In genomic region chr11:19432370-19433163, GRCh38 we compare ENCODE assay signal across 10 cellular contexts.
DNase-seq lines count a peak whose midpoint lies in the region; ATAC-seq lines count a peak whose summit lies in the region.
"Had no signal": no experiment of that assay in that cellular context is flagged by ENCODE, and none has a peak within 500 bp of the region (broad histone marks: within the 10 kb centered on the region; RNA-seq: fewer than 3 reads in every experiment).

No MANE protein-coding gene starts in this region.

- no peaks in the 10 kb centered on the region for H3K36me3 ChIP-seq in adipocyte (ENCODE audit: control insufficient read depth, insufficient read depth, low read length, severe bottlenecking)

- intact Hi-C loops in right cardiac atrium (cut with DNase I): no loop called here
- intact Hi-C loops in left ventricle myocardium superior (cut with micrococcal nuclease): no loop called here

- peak overlapping the region; percentile 50 for H3K27ac Mint-ChIP-seq in stimulated activated memory B cell treated with anti-CD40 and anti-IgM and Interleukin-4, amounts not matched to agents 10 μg/mL and 1 μg/mL and 100 μg/mL, for 72 hours
- H3K27ac Mint-ChIP-seq: activated naive CD4-positive, alpha-beta T cell treated with anti-CD3 and anti-CD28 coated beads, Interleukin-2, amount 50 U/mL, for 24 hours had no signal

- 44% methylated on average over 3 of the region's 3 CpGs for WGBS in right cardiac atrium

- peaks cover 48% of the 10 kb centered on the region for H3K4me1 Mint-ChIP-seq in stimulated activated memory B cell treated with anti-CD40 and anti-IgM and Interleukin-4, amounts not matched to agents 10 μg/mL and 1 μg/mL and 100 μg/mL, for 72 hours
- H3K4me1 Mint-ChIP-seq: activated naive CD4-positive, alpha-beta T cell treated with anti-CD3 and anti-CD28 coated beads, Interleukin-2, amount 50 U/mL, for 24 hours had no signal

- no peaks in the 10 kb centered on the region for H3K9me3 ChIP-seq in right cardiac atrium (ENCODE audit: control insufficient read depth, low read length)
- H3K9me3 ChIP-seq in adipocyte (ENCODE audit: control insufficient read depth, low read length): no peaks in the 10 kb centered on the region

- H3K9ac ChIP-seq in adipocyte (ENCODE audit: low read length): peak overlapping the region; percentile 75

- H3K4me3 ChIP-seq in right cardiac atrium (ENCODE audit: low read length): no peak overlapping the region
- peak overlapping the region; percentile 47 for H3K4me3 ChIP-seq in adipocyte (ENCODE audit: low read length)

- DNase-seq in right cardiac atrium (no peak), left ventricle myocardium superior (no peak), adipocyte (ENCODE audit: low read depth) (peak; percentile 4), NCI-H510A (lab: John Stamatoyannopoulos, UW) (no peak), NCI-H82 treated with DMSO at 0.1 percent for 48 hours (lab: John Stamatoyannopoulos, UW; ENCODE audit: unreplicated experiment) (no peak), globus pallidus (ENCODE audit: low spot score) (no peak)
- DNase-seq: DND-41 had no signal

- ATAC-seq in right cardiac atrium (peak; percentile 62 to 66), left ventricle myocardium superior (no peak), HG03045 (IDR thresholded peaks at IDR 0.05; ENCODE audit: unreplicated experiment) (peak; percentile 72)
- peak; percentile 69 for ATAC-seq in stimulated activated memory B cell treated with anti-CD40 and anti-IgM and Interleukin-4, amounts not matched to agents 10 μg/mL and 1 μg/mL and 100 μg/mL, for 72 hours

- peaks cover 2% of the 10 kb centered on the region for H3K4me1 ChIP-seq in right cardiac atrium (ENCODE audit: control insufficient read depth, insufficient read depth, low read length)
- peaks cover 53% of the 10 kb centered on the region for H3K4me1 ChIP-seq in adipocyte (ENCODE audit: control insufficient read depth, insufficient read depth, low read length)

- H3K27me3 ChIP-seq in right cardiac atrium (ENCODE audit: control insufficient read depth, insufficient read depth) (no peaks in the 10 kb centered on the region), adipocyte (replicated peaks; ENCODE audit: control insufficient read depth, insufficient read depth, low read length) (no peaks in the 10 kb centered on the region)

- no peak overlapping the region for H3K27ac ChIP-seq in right cardiac atrium (ENCODE audit: low read length)

- H3K4me3 Mint-ChIP-seq in stimulated activated memory B cell treated with anti-CD40 and anti-IgM and Interleukin-4, amounts not matched to agents 10 μg/mL and 1 μg/mL and 100 μg/mL, for 72 hours: peak overlapping the region; percentile 27
- H3K4me3 Mint-ChIP-seq: activated naive CD4-positive, alpha-beta T cell treated with anti-CD3 and anti-CD28 coated beads, Interleukin-2, amount 50 U/mL, for 24 hours had no signal

- no peaks in the 10 kb centered on the region for H3K27me3 Mint-ChIP-seq in stimulated activated memory B cell treated with anti-CD40 and anti-IgM and Interleukin-4, amounts not matched to agents 10 μg/mL and 1 μg/mL and 100 μg/mL, for 72 hours

- H3K36me3 Mint-ChIP-seq in stimulated activated memory B cell treated with anti-CD40 and anti-IgM and Interleukin-4, amounts not matched to agents 10 μg/mL and 1 μg/mL and 100 μg/mL, for 72 hours: no peaks in the 10 kb centered on the region
- H3K36me3 Mint-ChIP-seq: activated naive CD4-positive, alpha-beta T cell treated with anti-CD3 and anti-CD28 coated beads, Interleukin-2, amount 50 U/mL, for 24 hours had no signal

- H3K9me3 Mint-ChIP-seq in stimulated activated memory B cell treated with anti-CD40 and anti-IgM and Interleukin-4, amounts not matched to agents 10 μg/mL and 1 μg/mL and 100 μg/mL, for 72 hours: peaks cover 4% of the 10 kb centered on the region
